32 cellular contexts compared by ENCODE assay signal in the genomic region with DNA sequence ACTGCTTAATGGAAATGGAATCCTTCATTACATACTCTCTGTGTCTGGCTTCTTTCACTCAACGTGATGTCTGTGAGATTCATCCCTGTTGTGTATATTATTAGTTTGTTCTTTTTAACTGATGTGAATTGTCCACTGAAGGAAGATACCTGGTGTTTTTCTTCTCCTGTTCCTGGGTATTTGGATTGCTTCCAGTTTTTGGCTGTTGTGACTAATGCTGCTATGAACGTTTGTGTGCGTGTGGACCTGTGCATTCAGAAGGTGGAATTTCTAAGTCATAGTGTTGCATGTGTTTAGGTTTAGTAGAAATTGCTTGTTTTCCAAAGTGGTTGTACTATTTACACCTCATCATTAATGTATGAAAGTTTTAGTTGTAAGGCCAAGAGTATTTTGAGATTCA. TPM values are rescaled to one million over a fixed set of nuclear protein-coding genes. Genes with fewer than 3 reads are reported as not detected.
DNase-seq lines count a peak whose midpoint lies in the region; TF ChIP-seq lines count a peak whose summit lies in the region.
"Had no signal": no experiment of that assay in that cellular context is flagged by ENCODE, and none has a peak within 500 bp of the region (broad histone marks: within the 10 kb centered on the region; RNA-seq: fewer than 3 reads in every experiment).

No MANE protein-coding gene starts in this region.

- H2AFZ ChIP-seq in mammary epithelial cell (ENCODE audit: low read depth, low read length) = no peak overlapping the region
- H2AFZ ChIP-seq in osteoblast (ENCODE audit: low read length) = no peak overlapping the region
- H2AFZ ChIP-seq: parathyroid adenoma had no signal

- in situ Hi-C loops in mammary epithelial cell (cut with MboI; ENCODE audit: low sequenced_read_pairs in 2 of 2) = no loop called here

- WGBS in mammary epithelial cell (ENCODE audit: low coverage, missing lambda C conversion rate) = 27% methylated on average over 3 of the region's 3 CpGs

- H3K27me3 ChIP-seq in Caco-2 (replicated peaks; ENCODE audit: control insufficient read depth, insufficient read depth, low read length) (no peaks in the 10 kb centered on the region), mammary epithelial cell (ENCODE audit: insufficient read depth, low read length) (no peaks in the 10 kb centered on the region), osteoblast (ENCODE audit: insufficient read depth, low read length) (no peaks in the 10 kb centered on the region)
- H3K27me3 ChIP-seq: tibial artery had no signal

- peak overlapping the region; percentile 37 for H3K4me2 ChIP-seq in mammary epithelial cell (ENCODE audit: insufficient read depth, low read depth, low read length)
- no peak overlapping the region for H3K4me2 ChIP-seq in osteoblast (ENCODE audit: insufficient read depth, low read length)
- H3K4me2 ChIP-seq: A549 had no signal

- peaks cover 42% of the 10 kb centered on the region for H3K79me2 ChIP-seq in mammary epithelial cell (ENCODE audit: insufficient read depth, low read length)
- peaks cover 33% of the 10 kb centered on the region for H3K79me2 ChIP-seq in osteoblast (ENCODE audit: insufficient read depth, low read length)

- H3K4me3 ChIP-seq in Caco-2 (ENCODE audit: low read depth, low read length) = no peak overlapping the region
- H3K4me3 ChIP-seq in mammary epithelial cell (replicated peaks in 1 of 3; ENCODE audit: insufficient read depth in 1 of 3, low read depth in 2 of 3, low read length in 3 of 3) = no peak overlapping the region
- no peak overlapping the region for H3K4me3 ChIP-seq in fibroblast of the aortic adventitia (ENCODE audit: low read depth, low read length)
- no peak overlapping the region for H3K4me3 ChIP-seq in osteoblast (ENCODE audit: insufficient read depth, low read length)
- H3K4me3 ChIP-seq: A549, tibial artery had no signal

- H3K4me3 Mint-ChIP-seq in Caco-2 (ENCODE audit: unreplicated experiment) (no peak overlapping the region), HFFc6 (no peak overlapping the region)
- H3K4me3 Mint-ChIP-seq: activated CD8-positive, alpha-beta T cell treated with anti-CD3 and anti-CD28 coated beads for 36 hours; activated naive CD4-positive, alpha-beta T cell treated with anti-CD3 and anti-CD28 coated beads, Interleukin-2, amount 50 U/mL, for 24 hours; activated T-helper 17 cell treated with anti-CD3 and anti-CD28 coated beads, Interleukin-2, amount 50 U/mL, for 72 hours; CD4-positive, alpha-beta memory T cell; dendritic cell treated with granulocyte-macrophage colony-stimulating factor and Interleukin-4, amounts not matched to agents 40 ng/mL and 50 ng/mL, for 4 days; memory B cell; neural crest cell; T-helper 17 cell had no signal

- POLR2A ChIA-PET in Caco-2 (lab: Charles Lee) = no interaction called here

- no TSS peak for BruUV-seq in Caco-2 (replicated peaks; lab: Mats Ljungman, UMichigan)
- no TSS peak for BruUV-seq in mammary epithelial cell (replicated peaks; lab: Mats Ljungman, UMichigan)

- H3K9me3 Mint-ChIP-seq in Caco-2 (ENCODE audit: unreplicated experiment) (peaks cover 9% of the 10 kb centered on the region), HFFc6 (no peaks in the 10 kb centered on the region)
- H3K9me3 Mint-ChIP-seq: activated T-helper 17 cell treated with anti-CD3 and anti-CD28 coated beads, Interleukin-2, amount 50 U/mL, for 72 hours; dendritic cell treated with granulocyte-macrophage colony-stimulating factor and Interleukin-4, amounts not matched to agents 40 ng/mL and 50 ng/mL, for 4 days; memory B cell had no signal

- H3K36me3 Mint-ChIP-seq in Caco-2 (ENCODE audit: insufficient read depth, unreplicated experiment) (peaks cover 77% of the 10 kb centered on the region), HFFc6 (ENCODE audit: low read depth) (peaks cover 36% of the 10 kb centered on the region)

- no peak for TF ChIP-seq CTCF in Caco-2 (IDR thresholded peaks at IDR 0.05; ENCODE audit: insufficient read depth in 1 of 2, low read depth in 1 of 2, low read length in 1 of 2, severe bottlenecking in 1 of 2, unreplicated experiment in 1 of 2)
- TF ChIP-seq CTCF in mammary epithelial cell (conservative IDR thresholded peaks at IDR 0.05 in 1 of 2, IDR thresholded peaks at IDR 0.05 in 1 of 2; ENCODE audit: extremely low read depth in 1 of 2, insufficient read depth in 1 of 2, low read depth in 1 of 2, low read length in 2 of 2) = no peak
- TF ChIP-seq CTCF in fibroblast of the aortic adventitia (IDR thresholded peaks at IDR 0.05; ENCODE audit: insufficient read depth, low read length) = no peak
- no peak for TF ChIP-seq CTCF in HFFc6 (IDR thresholded peaks at IDR 0.05)
- no peak for TF ChIP-seq CTCF in osteoblast (IDR thresholded peaks at IDR 0.05; ENCODE audit: extremely low read depth, low read depth, low read length)

- no peak overlapping the region for H3K9ac ChIP-seq in mammary epithelial cell (ENCODE audit: insufficient read depth, low read length)
- H3K9ac ChIP-seq: parathyroid adenoma had no signal

- DNase-seq in Caco-2 (no peak), M059J (ENCODE audit: low read depth) (peak; percentile 55), mammary epithelial cell (peak; percentile 84), fibroblast of the aortic adventitia (ENCODE audit: low read depth) (peak; percentile 13), NCI-H510A treated with DMSO at 0.1 percent for 48 hours (lab: John Stamatoyannopoulos, UW) (no peak), HFFc6 (no peak), osteoblast (ENCODE audit: insufficient read length, low spot score, missing footprints) (no peak), hepatic stellate cell (ENCODE audit: low spot score) (no peak)
- DNase-seq: activated CD4-positive, alpha-beta T cell treated with anti-CD3 and anti-CD28 coated beads for 1 hour; activated CD8-positive, alpha-beta T cell treated with anti-CD3 and anti-CD28 coated beads for 36 hours; AML-193; caudate nucleus; CD4-positive, alpha-beta memory T cell; DMS153; GDM1; head of caudate nucleus; Karpas-422; left colon; MV-4-11; NCI-H2171; NCI-H524 treated with DMSO at 0.1 percent for 48 hours; right cardiac atrium; stimulated activated CD4-positive, alpha-beta T cell treated with anti-CD3 and anti-CD28 coated beads, Interleukin-2, amount 100 ng/mL, for 24 hours; T-helper 17 cell; tibial artery had no signal

- no peaks in the 10 kb centered on the region for H4K20me1 ChIP-seq in mammary epithelial cell (ENCODE audit: insufficient read depth, low read length)
- peaks cover 7% of the 10 kb centered on the region for H4K20me1 ChIP-seq in osteoblast (ENCODE audit: insufficient read depth, low read length)

- peak overlapping the region; percentile 39 for H3K27ac Mint-ChIP-seq in Caco-2 (ENCODE audit: unreplicated experiment)
- no peak overlapping the region for H3K27ac Mint-ChIP-seq in HFFc6
- H3K27ac Mint-ChIP-seq: activated CD8-positive, alpha-beta T cell treated with anti-CD3 and anti-CD28 coated beads for 36 hours; activated naive CD4-positive, alpha-beta T cell treated with anti-CD3 and anti-CD28 coated beads, Interleukin-2, amount 50 U/mL, for 24 hours; activated T-helper 17 cell treated with anti-CD3 and anti-CD28 coated beads, Interleukin-2, amount 50 U/mL, for 72 hours; CD4-positive, alpha-beta memory T cell; dendritic cell treated with granulocyte-macrophage colony-stimulating factor and Interleukin-4, amounts not matched to agents 40 ng/mL and 50 ng/mL, for 4 days; memory B cell; T-helper 17 cell had no signal

- H3K27me3 Mint-ChIP-seq in Caco-2 (ENCODE audit: insufficient read depth, unreplicated experiment) = no peaks in the 10 kb centered on the region
- H3K27me3 Mint-ChIP-seq in HFFc6 (ENCODE audit: insufficient read depth) = no peaks in the 10 kb centered on the region
- H3K27me3 Mint-ChIP-seq: activated CD8-positive, alpha-beta T cell treated with anti-CD3 and anti-CD28 coated beads for 36 hours; activated naive CD4-positive, alpha-beta T cell treated with anti-CD3 and anti-CD28 coated beads, Interleukin-2, amount 50 U/mL, for 24 hours; activated T-helper 17 cell treated with anti-CD3 and anti-CD28 coated beads, Interleukin-2, amount 50 U/mL, for 72 hours; CD4-positive, alpha-beta memory T cell; dendritic cell treated with granulocyte-macrophage colony-stimulating factor and Interleukin-4, amounts not matched to agents 40 ng/mL and 50 ng/mL, for 4 days; memory B cell; T-helper 17 cell had no signal

- CTCF ChIA-PET in Caco-2 (lab: Charles Lee) = no interaction called here
- CTCF ChIA-PET in mammary epithelial cell (lab: Charles Lee; ENCODE audit: low non-redundant PET) = interaction anchor here (0.7 kb wide), 1 partner anchor 30 kb away, joined by 3 read pairs; no protein-coding TSS in a partner anchor

- H3K27ac ChIP-seq in mammary epithelial cell (ENCODE audit: insufficient read depth, low read depth, low read length) (peak overlapping the region; percentile 22), osteoblast (ENCODE audit: low read depth, low read length) (no peak overlapping the region)
- H3K27ac ChIP-seq: A549, parathyroid adenoma, tibial artery had no signal

- intact Hi-C loops in Caco-2 (cut with micrococcal nuclease; ENCODE audit: unreplicated experiment) (no loop called here), mammary epithelial cell (cut with micrococcal nuclease) (no loop called here)

- no peaks in the 10 kb centered on the region for H3K4me1 ChIP-seq in Caco-2
- peaks cover 13% of the 10 kb centered on the region for H3K4me1 ChIP-seq in mammary epithelial cell (ENCODE audit: insufficient read depth, low read length)
- no peaks in the 10 kb centered on the region for H3K4me1 ChIP-seq in osteoblast (ENCODE audit: insufficient read depth, low read length)
- H3K4me1 ChIP-seq: A549, parathyroid adenoma, tibial artery had no signal

- H3K4me1 Mint-ChIP-seq in Caco-2 (ENCODE audit: low read depth, unreplicated experiment) = peaks cover 6% of the 10 kb centered on the region
- H3K4me1 Mint-ChIP-seq in HFFc6 (ENCODE audit: low read depth) = peaks cover 24% of the 10 kb centered on the region
- H3K4me1 Mint-ChIP-seq: neural crest cell had no signal

- no peaks in the 10 kb centered on the region for H3K9me3 ChIP-seq in Caco-2
- H3K9me3 ChIP-seq in mammary epithelial cell (replicated peaks; ENCODE audit: insufficient read depth, low read length) = no peaks in the 10 kb centered on the region
- H3K9me3 ChIP-seq in osteoblast (ENCODE audit: low read depth, low read length) = no peaks in the 10 kb centered on the region
- H3K9me3 ChIP-seq: A549, tibial artery had no signal

- H3K36me3 ChIP-seq in Caco-2 (ENCODE audit: control insufficient read depth, insufficient read depth, low read length) = peaks cover 1% of the 10 kb centered on the region
- no peaks in the 10 kb centered on the region for H3K36me3 ChIP-seq in mammary epithelial cell (ENCODE audit: insufficient read depth, low read length)
- peaks cover 3% of the 10 kb centered on the region for H3K36me3 ChIP-seq in osteoblast (ENCODE audit: insufficient read depth, low read length)

- dilution Hi-C loops in mammary epithelial cell (cut with HindIII; ENCODE audit: low sequenced_read_pairs) = no loop called here

RNA-seq across cellular contexts. Expression of a gene that starts 3.8 kb away (rescaled TPM):
- total RNA-seq in Caco-2 (2022) (126 and 128 TPM in 2 replicates), mammary epithelial cell (100 to 1,000 TPM in 1 of 2 donors, 10 to 100 TPM in 1; 81.8 to 152 TPM), fibroblast of the aortic adventitia (ENCODE audit: low replicate concordance) (131 and 354 TPM in 2 replicates), osteoblast (172 and 210 TPM in 2 replicates)
- 68.8 and 82.3 TPM in 2 replicates for total RNA-seq in M059J (2014; rRNA removed; shearing (Covaris generic))
- polyA plus RNA-seq in mammary epithelial cell = 19.7 TPM
- 85.5 TPM for polyA minus RNA-seq in mammary epithelial cell
- total RNA-seq in HFFc6 (2021; fragmentation: NEBNext Ultra II Directional; extraction: Animal tissue kit (Norgen Biotek cat#: 25700)) = 10 to 100 TPM; 48.4 to 55.2 (median 51.8) TPM

Comparison
In these comparisons a context has a peak if more than half of its experiments do, and no peak if none do; other contexts are left out.
1. DNase-seq: peak in M059J (single experiment), mammary epithelial cell (single experiment) and fibroblast of the aortic adventitia (single experiment); none in Caco-2 (0 of 2), NCI-H510A treated with DMSO at 0.1 percent for 48 hours (single experiment), HFFc6 (single experiment), osteoblast (single experiment) and hepatic stellate cell (single experiment).